In the genomic region with DNA sequence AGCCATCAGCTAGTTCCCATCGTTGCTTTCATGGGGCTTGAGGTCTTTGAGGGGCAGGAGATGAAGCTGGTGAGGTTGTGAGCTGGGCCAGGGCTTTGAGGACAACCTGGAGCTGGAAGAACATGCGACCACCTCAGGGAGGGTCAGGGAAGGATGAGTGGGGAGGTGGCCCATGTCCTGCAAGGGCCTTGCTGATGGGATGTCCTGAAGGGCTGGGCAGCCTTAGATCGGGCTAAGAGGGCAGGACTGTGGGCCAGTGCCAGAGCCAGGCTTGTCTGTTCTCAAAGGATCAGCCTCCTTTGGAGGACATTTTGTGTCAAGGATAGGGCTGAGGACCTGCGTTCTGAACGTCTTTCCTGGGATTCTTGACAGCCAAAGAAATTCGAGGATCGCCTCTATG, we compare ENCODE assay signal across 11 cellular contexts. TPM values are rescaled to one million over a fixed set of nuclear protein-coding genes. Genes with fewer than 3 reads are reported as not detected.
A peak's percentile ranks its signal among the peaks of the same experiment; 100 is the strongest.
DNase-seq lines count a peak whose midpoint lies in the region; ATAC-seq, FAIRE-seq and TF ChIP-seq lines count a peak whose summit lies in the region.
"Had no signal": no experiment of that assay in that cellular context is flagged by ENCODE, and none has a peak within 500 bp of the region (broad histone marks: within the 10 kb centered on the region; RNA-seq: fewer than 3 reads in every experiment).

No MANE protein-coding gene starts in this region.

- TF ChIP-seq POLR2A in A549 (IDR thresholded peaks at IDR 0.05; ENCODE audit: low read length), result no peak

- no peak overlapping the region for H3K4me3 ChIP-seq in A549
- no peak overlapping the region for H3K4me3 ChIP-seq in Panc1 (ENCODE audit: low read depth in 2 of 2, low read length in 2 of 2)
- H3K4me3 ChIP-seq in small intestine (ENCODE audit: low read depth in 1 of 2, low read length in 2 of 2), result no peak overlapping the region

- peak in 1 of 2 experiments; percentile 8; a peak in 3 of 6 replicates for ATAC-seq in A549
- peak; percentile 24; the same call in 1 of the 2 replicates for ATAC-seq in Panc1
- ATAC-seq in esophagus mucosa, result peak; percentile 14
- no peak for ATAC-seq in GM19467 (IDR thresholded peaks at IDR 0.05; ENCODE audit: unreplicated experiment)
- no peak for ATAC-seq in HG02840 (IDR thresholded peaks at IDR 0.05; ENCODE audit: low FRiP score, unreplicated experiment)
- no peak for ATAC-seq in HG03108 (IDR thresholded peaks at IDR 0.05; ENCODE audit: unreplicated experiment)

- no peak for TF ChIP-seq RAD21 in A549 (conservative IDR thresholded peaks at IDR 0.05 in 1 of 2, IDR thresholded peaks at IDR 0.05 in 1 of 2)

- H3K27ac ChIP-seq in A549 (no peak overlapping the region), Panc1 (ENCODE audit: low read length) (no peak overlapping the region), small intestine (ENCODE audit: low read depth in 1 of 2, low read length in 1 of 2) (peak overlapping the region in 1 of 2 donors; percentile 63)

- in situ Hi-C loops in Panc1 (cut with HindIII; ENCODE audit: low pct_unique_long_range_greater_than_20kb, low sequenced_read_pairs), result no loop called here

- H3K4me1 ChIP-seq in A549, result peaks cover 16% of the 10 kb centered on the region
- H3K4me1 ChIP-seq in Panc1 (ENCODE audit: control insufficient read depth, insufficient read depth, low read length), result peaks cover 7% of the 10 kb centered on the region
- no peaks in the 10 kb centered on the region for H3K4me1 ChIP-seq in small intestine (ENCODE audit: control insufficient read depth in 2 of 2, insufficient read depth in 1 of 2, low read depth in 1 of 2, low read length in 1 of 2)

- no peaks in the 10 kb centered on the region; the same call in 1 of the 2 replicates for H3K36me3 ChIP-seq in Panc1 (ENCODE audit: control insufficient read depth, insufficient read depth, low read length)
- H3K36me3 ChIP-seq in small intestine (ENCODE audit: control insufficient read depth in 2 of 2, insufficient read depth in 2 of 2, low read length in 2 of 2), result peaks cover 5 to 14% of the 10 kb centered on the region in 2 donors

- DNase-seq in A549 (ENCODE audit: low read depth in 1 of 2, low spot score in 1 of 2) (no peak), Panc1 (ENCODE audit: low read depth, low spot score) (no peak), nephron progenitor cell (no peak), small intestine (no peak)
- DNase-seq: GOT3, NCI-H187 treated with DMSO at 0.1 percent for 48 hours had no signal

- H3K9me3 ChIP-seq in A549 (no peaks in the 10 kb centered on the region), Panc1 (ENCODE audit: control insufficient read depth, insufficient read depth, low read depth, low read length) (no peaks in the 10 kb centered on the region), small intestine (ENCODE audit: control insufficient read depth, low read depth) (no peaks in the 10 kb centered on the region)
- H3K9me3 ChIP-seq: Peyer's patch had no signal

- no TSS peak for BruUV-seq in Panc1 (replicated peaks; lab: Mats Ljungman, UMichigan)

- no peak for FAIRE-seq in A549 (lab: Jason Lieb, UNC)
- no peak for FAIRE-seq in small intestine (lab: Jason Lieb, UNC)

- H3K4me1 Mint-ChIP-seq in nephron progenitor cell, result peaks cover 53% of the 10 kb centered on the region

- intact Hi-C loops in Panc1 (cut with micrococcal nuclease; ENCODE audit: unreplicated experiment), result no loop called here

- CTCF ChIA-PET in A549 (lab: Yijun Ruan, JAX) (interaction anchor here (0.9 to 3.6 kb wide), 5 partner anchors 9 to 109 kb away, joined by 3 to 36 read pairs (median 6); a partner anchor contains a TSS), Panc1 (lab: Charles Lee) (no interaction called here)

- peak overlapping the region; percentile 97 for H3K27ac Mint-ChIP-seq in nephron progenitor cell

- POLR2A ChIA-PET in A549 (lab: Yijun Ruan, JAX), result interaction anchor here (1.4 to 1.6 kb wide), 2 partner anchors 8 to 13 kb away, joined by 3 read pairs; no protein-coding TSS in a partner anchor
- POLR2A ChIA-PET in Panc1 (lab: Charles Lee), result no interaction called here

- H3K36me3 Mint-ChIP-seq in nephron progenitor cell (ENCODE audit: low read depth), result peaks cover 56% of the 10 kb centered on the region

- H3K27me3 ChIP-seq in Panc1 (ENCODE audit: control insufficient read depth, insufficient read depth, low read length) (no peaks in the 10 kb centered on the region), small intestine (ENCODE audit: control insufficient read depth in 2 of 2, insufficient read depth in 2 of 2, low read length in 2 of 2) (no peaks in the 10 kb centered on the region)
- H3K27me3 ChIP-seq: Peyer's patch had no signal

- 83% methylated on average over 7 of the region's 7 CpGs for WGBS in A549 (ENCODE audit: missing lambda C conversion rate)
- WGBS in small intestine, 3 donors, result 73 to 81% (median 77%) methylated on average over 6 to 7 of the region's 7 CpGs

- no peak overlapping the region for H3K4me3 Mint-ChIP-seq in nephron progenitor cell

- H3K27me3 Mint-ChIP-seq in nephron progenitor cell (ENCODE audit: low read depth, poor library complexity), result peaks cover 9% of the 10 kb centered on the region

- H3K9me3 Mint-ChIP-seq in nephron progenitor cell, result no peaks in the 10 kb centered on the region

- TF ChIP-seq CTCF in A549 (IDR thresholded peaks at IDR 0.05) (no peak), Panc1 (IDR thresholded peaks at IDR 0.05) (no peak), nephron progenitor cell (IDR thresholded peaks at IDR 0.05) (no peak)

- TF ChIP-seq EP300 in A549 (IDR thresholded peaks at IDR 0.05), result no peak

- no peak overlapping the region for H3K4me2 ChIP-seq in A549

TF ChIP-seq in A549, 52 proteins besides CTCF, POLR2A, EP300 and RAD21:
- TF ChIP-seq ZSCAN20 (CRISPR knock-in tag; IDR thresholded peaks at IDR 0.05) (no peak), POLR2AphosphoS2 (conservative IDR thresholded peaks at IDR 0.05; ENCODE audit: low read length) (peak; percentile 47; the same call in 1 of the 2 replicates), KDM5A (IDR thresholded peaks at IDR 0.05) (no peak)
TF ChIP-seq in A549: peak in this region for 1.

RNA-seq across cellular contexts. Expression of a gene that starts 10.5 kb away (rescaled TPM):
- polyA plus RNA-seq in A549 (2011; rRNA removed), result 33.4 and 36.9 TPM in 2 replicates
- 48.4 and 61.1 TPM in 2 replicates for polyA plus RNA-seq in A549 (2012; cell fraction: cytosol; rRNA removed)
- polyA plus RNA-seq in A549 (2012; cell fraction: nucleus; rRNA removed), result 158 and 205 TPM in 2 replicates
- polyA plus RNA-seq in A549 (2017; fragmentation: RNase III; extraction: RNeasy Plus Mini Kit Qiagen cat#74134 plus additional on column Dnase treatment), result 42.3 to 55.4 TPM (median 50.5 TPM) in 3 replicates
- polyA minus RNA-seq in A549 (2011; rRNA and poly(A)+ RNA removed), result 49.4 and 52.6 TPM in 2 replicates
- 53.4 TPM for total RNA-seq in Panc1 (2021; ENCODE audit: unreplicated experiment)
- polyA plus RNA-seq in Panc1 (2012; ENCODE audit: insufficient read length), result 47.4 TPM
- 47.2 TPM for total RNA-seq in esophagus mucosa
- polyA plus RNA-seq in small intestine, result 10 to 100 TPM; 44.3 to 55.1 (median 54.6) TPM

RNA-seq across cellular contexts. Expression of a gene that starts 24.3 kb away (rescaled TPM):
- polyA plus RNA-seq in A549 (2011; rRNA removed) (1.9 and 2.2 TPM in 2 replicates), A549 (2017; fragmentation: RNase III; extraction: RNeasy Plus Mini Kit Qiagen cat#74134 plus additional on column Dnase treatment) (1.3 to 1.4 TPM (median 1.3 TPM) in 3 replicates), small intestine (under 1 TPM; 0.22 to 0.43 (median 0.27) TPM)
- polyA plus RNA-seq in A549 (2012; cell fraction: cytosol; rRNA removed), result 1.5 and 1.9 TPM in 2 replicates
- 12.5 and 14.5 TPM in 2 replicates for polyA plus RNA-seq in A549 (2012; cell fraction: nucleus; rRNA removed)
- 1.9 and 2.4 TPM in 2 replicates for polyA minus RNA-seq in A549 (2011; rRNA and poly(A)+ RNA removed)
- total RNA-seq in Panc1 (2021; ENCODE audit: unreplicated experiment) (2.9 TPM), esophagus mucosa (0.76 TPM)
- 0.82 TPM for polyA plus RNA-seq in Panc1 (2012; ENCODE audit: insufficient read length)

RNA-seq across cellular contexts. Expression of a gene that starts 31.9 kb away (rescaled TPM):
- polyA plus RNA-seq in A549 (2011; rRNA removed) (0.62 and 0.95 TPM in 2 replicates), A549 (2017; fragmentation: RNase III; extraction: RNeasy Plus Mini Kit Qiagen cat#74134 plus additional on column Dnase treatment) (4.6 to 6.1 TPM (median 5.6 TPM) in 3 replicates), small intestine (1 to 10 TPM; 3.6 to 7.3 (median 6.9) TPM)
- polyA plus RNA-seq in A549 (2012; cell fraction: cytosol; rRNA removed), result 2.6 and 3.8 TPM in 2 replicates
- 9.6 and 11.7 TPM in 2 replicates for polyA plus RNA-seq in A549 (2012; cell fraction: nucleus; rRNA removed)
- polyA minus RNA-seq in A549 (2011; rRNA and poly(A)+ RNA removed), result 0.45 and 0.54 TPM in 2 replicates
- total RNA-seq in Panc1 (2021; ENCODE audit: unreplicated experiment) (10.6 TPM), esophagus mucosa (4.9 TPM)
- 16.9 TPM for polyA plus RNA-seq in Panc1 (2012; ENCODE audit: insufficient read length)

RNA-seq across cellular contexts. Expression of a gene that starts 33.9 kb away (rescaled TPM):
- polyA plus RNA-seq in A549 (2011; rRNA removed) (40.0 and 48.1 TPM in 2 replicates), A549 (2017; fragmentation: RNase III; extraction: RNeasy Plus Mini Kit Qiagen cat#74134 plus additional on column Dnase treatment) (82.1 to 87.0 TPM (median 84.2 TPM) in 3 replicates), small intestine (10 to 100 TPM in 1 of 3 donors, 1 to 10 TPM in 2; 5.6 to 18.4 (median 7.3) TPM)
- polyA plus RNA-seq in A549 (2012; cell fraction: cytosol; rRNA removed), result 64.4 and 73.9 TPM in 2 replicates
- polyA plus RNA-seq in A549 (2012; cell fraction: nucleus; rRNA removed), result 93.3 and 105 TPM in 2 replicates
- 28.1 and 30.0 TPM in 2 replicates for polyA minus RNA-seq in A549 (2011; rRNA and poly(A)+ RNA removed)
- total RNA-seq in Panc1 (2021; ENCODE audit: unreplicated experiment) (56.7 TPM), esophagus mucosa (24.6 TPM)
- polyA plus RNA-seq in Panc1 (2012; ENCODE audit: insufficient read length), result 41.4 TPM

Comparison
In these comparisons a context has a peak if more than half of its experiments do, and no peak if none do; other contexts are left out.
1. ATAC-seq: peak in Panc1 (single experiment) and esophagus mucosa (single experiment); none in GM19467 (single experiment), HG02840 (single experiment) and HG03108 (single experiment).